ENCODE assay signal across 8 cellular contexts in genomic region chr5:139565411-139566305, GRCh38. TPM values are rescaled to one million over a fixed set of nuclear protein-coding genes. Genes with fewer than 3 reads are reported as not detected.
A peak's percentile ranks its signal among the peaks of the same experiment; 100 is the strongest.
DNase-seq lines count a peak whose midpoint lies in the region; ATAC-seq lines count a peak whose summit lies in the region.

No MANE protein-coding gene starts in this region.

- H3K9ac ChIP-seq in SK-N-MC (ENCODE audit: insufficient read length) = no peak overlapping the region

- H3K36me3 ChIP-seq in SK-N-MC (ENCODE audit: insufficient read depth, low read length) (peaks cover 39% of the 10 kb centered on the region), MG63 (peaks cover 85% of the 10 kb centered on the region)

- POLR2A ChIA-PET in naive thymus-derived CD8-positive, alpha-beta T cell (lab: Charles Lee) = interaction anchor here (0.6 to 10.1 kb wide), 24 partner anchors 9 to 367 kb away, joined by 3 to 224 read pairs (median 4); partner anchors contain the start of gene MATR3

- DNase-seq in SK-N-MC (ENCODE audit: low read depth, low spot score) (no peak), astrocyte of the hippocampus (ENCODE audit: low read depth, low spot score) (peak; percentile 48), MG63 (no peak), foreskin melanocyte (no peak), epidermal melanocyte (ENCODE audit: insufficient read length, low spot score) (no peak)
- DNase-seq in naive thymus-derived CD8-positive, alpha-beta T cell = peak; percentile 35 to 91 (median 76)

- H3K27ac ChIP-seq in SK-N-MC = peak overlapping the region; percentile 51

- peaks cover 13 to 86% (median 69%) of the 10 kb centered on the region in 4 donors for H3K4me1 Mint-ChIP-seq in naive thymus-derived CD8-positive, alpha-beta T cell

- H3K27me3 ChIP-seq in MG63 = no peaks in the 10 kb centered on the region

- no peaks in the 10 kb centered on the region for H3K9me3 Mint-ChIP-seq in naive thymus-derived CD8-positive, alpha-beta T cell

- ATAC-seq in GM18517 (IDR thresholded peaks at IDR 0.05; ENCODE audit: unreplicated experiment) = peak; percentile 48
- peak; percentile 19 for ATAC-seq in HG02763 (IDR thresholded peaks at IDR 0.05; ENCODE audit: unreplicated experiment)
- ATAC-seq in naive thymus-derived CD8-positive, alpha-beta T cell = peak; percentile 69 to 73

- peak overlapping the region; percentile 71 to 100 (median 99) for H3K4me3 Mint-ChIP-seq in naive thymus-derived CD8-positive, alpha-beta T cell

- H3K27me3 Mint-ChIP-seq in naive thymus-derived CD8-positive, alpha-beta T cell = no peaks in the 10 kb centered on the region

- H3K27ac Mint-ChIP-seq in naive thymus-derived CD8-positive, alpha-beta T cell = peak overlapping the region; percentile 89 to 98 (median 94)

- H3K4me3 ChIP-seq in SK-N-MC (peak overlapping the region; percentile 10), MG63 (no peak overlapping the region)

- peaks cover 0 to 36% (median 7%) of the 10 kb centered on the region in 3 donors for H3K36me3 Mint-ChIP-seq in naive thymus-derived CD8-positive, alpha-beta T cell

- H3K9me3 ChIP-seq in SK-N-MC (ENCODE audit: low read depth, low read length) (no peaks in the 10 kb centered on the region), MG63 (no peaks in the 10 kb centered on the region)

RNA-seq across cellular contexts. Expression of gene UBE2D2, which starts 4.5 kb away (rescaled TPM):
- 100 to 1,000 TPM; 223 to 236 TPM for total RNA-seq in naive thymus-derived CD8-positive, alpha-beta T cell
- polyA plus RNA-seq in naive thymus-derived CD8-positive, alpha-beta T cell = 100 to 1,000 TPM; 356 to 403 (median 359) TPM
- 104 and 187 TPM in 2 replicates for total RNA-seq in MG63 (2014; rRNA removed; shearing (Covaris generic); ENCODE audit: low replicate concordance)

Comparison
In these comparisons a context has a peak if more than half of its experiments do, and no peak if none do; other contexts are left out.
1. ATAC-seq: peak in every context shown above with its lines; median percentile 71 in naive thymus-derived CD8-positive, alpha-beta T cell; 48 in GM18517; 19 in HG02763.
2. DNase-seq: peak in astrocyte of the hippocampus (single experiment) and naive thymus-derived CD8-positive, alpha-beta T cell (10 of 10); none in SK-N-MC (single experiment), MG63 (single experiment), foreskin melanocyte (single experiment) and epidermal melanocyte (single experiment).